Comparison of ENCODE assay signal across 26 cellular contexts in genomic region chr9:8362250-8362649, GRCh38.
A peak's percentile ranks its signal among the peaks of the same experiment; 100 is the strongest.
DNase-seq lines count a peak whose midpoint lies in the region; ATAC-seq and TF ChIP-seq lines count a peak whose summit lies in the region.
"Had no signal": no experiment of that assay in that cellular context is flagged by ENCODE, and none has a peak within 500 bp of the region (broad histone marks: within the 10 kb centered on the region; RNA-seq: fewer than 3 reads in every experiment).

No MANE protein-coding gene starts in this region.

- H3K27me3 ChIP-seq in sigmoid colon = no peaks in the 10 kb centered on the region
- H3K27me3 ChIP-seq in gastroesophageal sphincter = no peaks in the 10 kb centered on the region
- H3K27me3 ChIP-seq: esophagus muscularis mucosa, stomach, upper lobe of right lung had no signal

- ATAC-seq in GM19452 (IDR thresholded peaks at IDR 0.05; ENCODE audit: unreplicated experiment) = peak; percentile 67
- peak; percentile 54 for ATAC-seq in HG02763 (IDR thresholded peaks at IDR 0.05; ENCODE audit: unreplicated experiment)
- ATAC-seq in HG03378 (IDR thresholded peaks at IDR 0.05; ENCODE audit: unreplicated experiment) = peak; percentile 75
- no peak for ATAC-seq in gastroesophageal sphincter
- ATAC-seq: left lobe of liver, upper lobe of right lung had no signal

- H3K27ac ChIP-seq in sigmoid colon (no peak overlapping the region), gastroesophageal sphincter (no peak overlapping the region)
- H3K27ac ChIP-seq: 22Rv1, esophagus muscularis mucosa, skin epidermis, stomach, upper lobe of right lung had no signal

- intact Hi-C loops in sigmoid colon (cut with DNase I) = no loop called here

- no peaks in the 10 kb centered on the region for H3K4me1 ChIP-seq in sigmoid colon
- H3K4me1 ChIP-seq in gastroesophageal sphincter = no peaks in the 10 kb centered on the region
- H3K4me1 ChIP-seq: esophagus muscularis mucosa, upper lobe of right lung had no signal

- in situ Hi-C loops in ACHN (cut with HindIII; ENCODE audit: low pct_ligation_motif_present, low pct_unique_long_range_greater_than_20kb, low sequenced_read_pairs) = no loop called here

- H3K36me3 ChIP-seq in sigmoid colon = no peaks in the 10 kb centered on the region
- no peaks in the 10 kb centered on the region for H3K36me3 ChIP-seq in gastroesophageal sphincter
- H3K36me3 ChIP-seq: esophagus muscularis mucosa, stomach, upper lobe of right lung had no signal

- TF ChIP-seq CTCF in sigmoid colon (IDR thresholded peaks at IDR 0.05) (no peak), gastroesophageal sphincter (IDR thresholded peaks at IDR 0.05) (no peak)

- TF ChIP-seq EP300 in sigmoid colon (IDR thresholded peaks at IDR 0.05) (no peak), gastroesophageal sphincter (IDR thresholded peaks at IDR 0.05) (no peak)

- H3K4me3 ChIP-seq in sigmoid colon (no peak overlapping the region), gastroesophageal sphincter (no peak overlapping the region)
- H3K4me3 ChIP-seq: esophagus muscularis mucosa, skin epidermis, stomach, upper lobe of right lung had no signal

- 23 to 74% methylated on average over 1 of the region's 1 CpG for WGBS in sigmoid colon, 2 donors
- WGBS in gastroesophageal sphincter (ENCODE audit: low coverage in 1 of 2), 2 donors = 71 to 81% methylated on average over 1 of the region's 1 CpG

- DNase-seq in ACHN = peak; percentile 49
- no peak for DNase-seq in activated CD8-positive, alpha-beta memory T cell treated with anti-CD3 and anti-CD28 coated beads, Interleukin-2, amount 50 U/mL, for 48 hours
- DNase-seq in sigmoid colon = no peak
- DNase-seq in GOT3 (lab: John Stamatoyannopoulos, UW) = no peak
- DNase-seq: activated naive CD4-positive, alpha-beta T cell treated with anti-CD3 and anti-CD28 coated beads, Interleukin-2, amount 50 U/mL, for 16 hours; activated T-cell treated with anti-CD3 and anti-CD28 coated beads, Interleukin-2, amount 50 U/mL, for 48 hours; cerebellar nuclear complex; effector CD8-positive, alpha-beta T cell; H9; KBM-7; midbrain; MV-4-11; NCI-H2081; nephron progenitor cell; stimulated activated CD4-positive, alpha-beta T cell treated with anti-CD3 and anti-CD28 coated beads, Interleukin-2, amount 100 ng/mL, for 48 hours; stomach; T1000; upper lobe of right lung had no signal

- no peaks in the 10 kb centered on the region for H3K9me3 ChIP-seq in sigmoid colon
- H3K9me3 ChIP-seq in gastroesophageal sphincter = no peaks in the 10 kb centered on the region
- H3K9me3 ChIP-seq: esophagus muscularis mucosa, stomach, upper lobe of right lung had no signal

- TF ChIP-seq POLR2A in sigmoid colon (IDR thresholded peaks at IDR 0.05) (no peak), gastroesophageal sphincter (IDR thresholded peaks at IDR 0.05) (no peak)
